ENCODE assay signal across 19 cellular contexts in the genomic region with DNA sequence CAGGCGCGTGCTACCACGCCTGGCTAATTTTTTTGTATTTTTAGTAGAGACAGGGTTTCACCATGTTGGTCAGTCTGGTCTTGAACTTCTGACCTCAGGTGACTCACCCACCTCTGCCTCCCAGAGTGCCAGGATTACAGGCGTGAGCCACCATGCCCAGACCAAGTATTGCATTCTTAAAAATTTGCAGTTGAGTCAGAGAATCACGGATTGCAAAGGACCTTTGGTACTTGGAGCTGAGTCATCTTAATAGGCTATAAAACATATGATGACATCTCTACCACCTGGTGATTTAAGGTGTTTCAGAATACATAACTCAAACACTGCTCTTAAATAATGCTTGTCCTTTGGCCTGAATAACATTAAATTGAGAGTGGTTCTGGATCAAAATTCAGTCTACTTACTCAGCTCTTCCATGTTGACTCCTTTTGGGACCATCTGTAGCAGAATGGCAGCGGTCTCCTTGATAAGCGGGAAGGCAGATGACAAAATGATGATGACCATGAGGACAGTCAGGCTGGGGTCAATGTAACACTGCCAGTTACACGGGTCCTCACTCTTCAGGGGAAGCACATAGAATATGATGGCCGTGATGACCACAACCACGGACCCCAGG. TPM values are rescaled to one million over a fixed set of nuclear protein-coding genes. Genes with fewer than 3 reads are reported as not detected.
A peak's percentile ranks its signal among the peaks of the same experiment; 100 is the strongest.
DNase-seq lines count a peak whose midpoint lies in the region; ATAC-seq, FAIRE-seq and TF ChIP-seq lines count a peak whose summit lies in the region.
"Had no signal": no experiment of that assay in that cellular context is flagged by ENCODE, and none has a peak within 500 bp of the region (broad histone marks: within the 10 kb centered on the region; RNA-seq: fewer than 3 reads in every experiment).

No MANE protein-coding gene starts in this region.

- H3K9me3 ChIP-seq in mammary epithelial cell (replicated peaks; ENCODE audit: insufficient read depth, low read length) (no peaks in the 10 kb centered on the region), mesenchymal stem cell (ENCODE audit: control insufficient read depth, low read length) (no peaks in the 10 kb centered on the region), Karpas-422 (ENCODE audit: low read length) (no peaks in the 10 kb centered on the region)
- H3K9me3 ChIP-seq: left ventricle myocardium inferior had no signal

- dilution Hi-C loops in mammary epithelial cell (cut with HindIII; ENCODE audit: low sequenced_read_pairs) = no loop called here

- H4K20me1 ChIP-seq in mammary epithelial cell (ENCODE audit: insufficient read depth, low read length) (no peaks in the 10 kb centered on the region), Karpas-422 (ENCODE audit: insufficient read depth, low read depth, low read length) (no peaks in the 10 kb centered on the region)

- no peaks in the 10 kb centered on the region for H3K79me1 ChIP-seq in mesenchymal stem cell (replicated peaks; ENCODE audit: low read length, poor library complexity, severe bottlenecking)

- H2BK15ac ChIP-seq in mesenchymal stem cell (ENCODE audit: low read depth, poor library complexity, severe bottlenecking) = no peak overlapping the region

- no peaks in the 10 kb centered on the region for H3K9me2 ChIP-seq in Karpas-422 (replicated peaks; ENCODE audit: insufficient read depth, low read length)

- no peaks in the 10 kb centered on the region for H3K36me3 ChIP-seq in mammary epithelial cell (ENCODE audit: insufficient read depth, low read length)
- no peaks in the 10 kb centered on the region for H3K36me3 ChIP-seq in mesenchymal stem cell (ENCODE audit: control insufficient read depth in 1 of 2, insufficient read depth in 2 of 2, low read depth in 1 of 2, low read length in 2 of 2)
- H3K36me3 ChIP-seq in Karpas-422 (ENCODE audit: insufficient read depth, low read length) = no peaks in the 10 kb centered on the region
- H3K36me3 ChIP-seq: left ventricle myocardium inferior had no signal

- H3K27ac ChIP-seq in mammary epithelial cell (ENCODE audit: insufficient read depth, low read depth, low read length) (no peak overlapping the region), mesenchymal stem cell (ENCODE audit: low read length, poor library complexity, severe bottlenecking) (no peak overlapping the region), Karpas-422 (ENCODE audit: low read length) (no peak overlapping the region)
- H3K27ac ChIP-seq: left ventricle myocardium inferior, parathyroid adenoma had no signal

- peaks cover 2% of the 10 kb centered on the region for H3K27me3 ChIP-seq in mammary epithelial cell (ENCODE audit: insufficient read depth, low read length)
- peaks cover 4 to 18% of the 10 kb centered on the region in 2 experiments for H3K27me3 ChIP-seq in mesenchymal stem cell (ENCODE audit: control insufficient read depth in 1 of 2, insufficient read depth in 1 of 2, low read length in 2 of 2)
- H3K27me3 ChIP-seq in Karpas-422 (ENCODE audit: low read length) = no peaks in the 10 kb centered on the region

- TF ChIP-seq CTCF in mammary epithelial cell (conservative IDR thresholded peaks at IDR 0.05 in 1 of 2, IDR thresholded peaks at IDR 0.05 in 1 of 2; ENCODE audit: extremely low read depth in 1 of 2, insufficient read depth in 1 of 2, low read depth in 1 of 2, low read length in 2 of 2) = no peak

- no TSS peak for BruUV-seq in mammary epithelial cell (replicated peaks; lab: Mats Ljungman, UMichigan)

- no peak overlapping the region for H3K4me2 ChIP-seq in mammary epithelial cell (ENCODE audit: insufficient read depth, low read depth, low read length)
- H3K4me2 ChIP-seq in mesenchymal stem cell (ENCODE audit: low read length, poor library complexity, severe bottlenecking) = no peak overlapping the region
- H3K4me2 ChIP-seq in Karpas-422 (ENCODE audit: low read depth, low read length, poor library complexity, severe bottlenecking) = no peak overlapping the region

- H4K91ac ChIP-seq in mesenchymal stem cell (ENCODE audit: low read length) = no peak overlapping the region

- H3K27me3 Mint-ChIP-seq in T-helper 2 cell treated with Interferon-gamma antibody and Interleukin-4, amounts not matched to agents 5 μg/mL and 100 μg/mL, for 36 hours (ENCODE audit: low read depth) = peaks cover 10% of the 10 kb centered on the region

- FAIRE-seq in G401.6 (lab: Jason Lieb, UNC) = peak; percentile 98

- no peaks in the 10 kb centered on the region for H3K4me1 Mint-ChIP-seq in T-helper 2 cell treated with Interferon-gamma antibody and Interleukin-4, amounts not matched to agents 5 μg/mL and 100 μg/mL, for 36 hours (ENCODE audit: low read depth)
- H3K4me1 Mint-ChIP-seq: activated naive CD8-positive, alpha-beta T cell treated with anti-CD3 and anti-CD28 coated beads, Interleukin-2, amount 10 ng/mL, durations not matched to agents 7 days and 5 days had no signal

- no peak overlapping the region for H2BK120ac ChIP-seq in mesenchymal stem cell (ENCODE audit: low read depth, low read length)

- H3K4me3 ChIP-seq in mammary epithelial cell (replicated peaks in 1 of 3; ENCODE audit: insufficient read depth in 1 of 3, low read depth in 2 of 3, low read length in 3 of 3) (no peak overlapping the region), mesenchymal stem cell (ENCODE audit: insufficient read depth in 1 of 2, low read depth in 1 of 2, low read length in 2 of 2) (no peak overlapping the region), Karpas-422 (ENCODE audit: low read length) (no peak overlapping the region)
- H3K4me3 ChIP-seq: left ventricle myocardium inferior had no signal

- H4K8ac ChIP-seq in mesenchymal stem cell (ENCODE audit: low read length) = no peak overlapping the region

- no peak overlapping the region for H3K4ac ChIP-seq in mesenchymal stem cell (ENCODE audit: low read depth in 1 of 2, low read length in 2 of 2)

- no peak overlapping the region for H3K18ac ChIP-seq in mesenchymal stem cell (ENCODE audit: low read depth in 1 of 2, low read length in 2 of 2)

- H3K4me1 ChIP-seq in mammary epithelial cell (ENCODE audit: insufficient read depth, low read length) (no peaks in the 10 kb centered on the region), mesenchymal stem cell (ENCODE audit: control insufficient read depth, insufficient read depth, low read depth, low read length) (no peaks in the 10 kb centered on the region), Karpas-422 (ENCODE audit: low read length) (no peaks in the 10 kb centered on the region)
- H3K4me1 ChIP-seq: left ventricle myocardium inferior, parathyroid adenoma had no signal

- no peaks in the 10 kb centered on the region for H3K36me3 Mint-ChIP-seq in T-helper 2 cell treated with Interferon-gamma antibody and Interleukin-4, amounts not matched to agents 5 μg/mL and 100 μg/mL, for 36 hours (ENCODE audit: low read depth)
- H3K36me3 Mint-ChIP-seq: activated naive CD8-positive, alpha-beta T cell treated with anti-CD3 and anti-CD28 coated beads, Interleukin-2, amount 10 ng/mL, durations not matched to agents 7 days and 5 days had no signal

- H3K27ac Mint-ChIP-seq in T-helper 2 cell treated with Interferon-gamma antibody and Interleukin-4, amounts not matched to agents 5 μg/mL and 100 μg/mL, for 36 hours = no peak overlapping the region
- H3K27ac Mint-ChIP-seq: activated naive CD8-positive, alpha-beta T cell treated with anti-CD3 and anti-CD28 coated beads, Interleukin-2, amount 10 ng/mL, durations not matched to agents 7 days and 5 days; T-helper 1 cell treated with Interleukin-12 subunit alpha and Interleukin-12 subunit beta and Interleukin-4 antibody, amounts not matched to agents 30 μg/mL and 1 μg/mL, for 36 hours had no signal

- CTCF ChIA-PET in mammary epithelial cell (lab: Charles Lee; ENCODE audit: low non-redundant PET) = no interaction called here

- no peak overlapping the region for H3K23ac ChIP-seq in mesenchymal stem cell (ENCODE audit: low read length in 2 of 2)

- DNase-seq in NCI-H226 (peak; percentile 15), mammary epithelial cell (peak; percentile 86), mesenchymal stem cell (peak; percentile 4), Karpas-422 (no peak)
- no peak for DNase-seq in T-helper 2 cell treated with Interferon-gamma antibody and Interleukin-4, amounts not matched to agents 5 μg/mL and 100 μg/mL, for 36 hours (ENCODE audit: low spot score)
- no peak for DNase-seq in stimulated activated CD4-positive, alpha-beta T cell treated with anti-CD3 and anti-CD28 coated beads, Interleukin-2, amount 100 ng/mL, for 48 hours
- DNase-seq: activated CD4-positive, alpha-beta T cell treated with anti-CD3 and anti-CD28 coated beads for 4 hours; activated naive CD8-positive, alpha-beta T cell treated with anti-CD3 and anti-CD28 coated beads, Interleukin-2, amount 10 ng/mL, durations not matched to agents 7 days and 5 days; AML-193; cerebellar nuclear complex; DMS153; left ventricle myocardium inferior; NCI-H1417 treated with DMSO at 0.1 percent for 48 hours; NCI-H446 treated with DMSO at 0.1 percent for 48 hours had no signal

- no peak overlapping the region for H2BK5ac ChIP-seq in mesenchymal stem cell (ENCODE audit: low read depth, low read length, poor library complexity, severe bottlenecking)

- 73% methylated on average over 10 of the region's 10 CpGs for WGBS in mammary epithelial cell (ENCODE audit: low coverage, missing lambda C conversion rate)
- 91% methylated on average over 5 of the region's 10 CpGs for WGBS in mesenchymal stem cell

- H3K9me3 Mint-ChIP-seq in T-helper 2 cell treated with Interferon-gamma antibody and Interleukin-4, amounts not matched to agents 5 μg/mL and 100 μg/mL, for 36 hours = no peaks in the 10 kb centered on the region
- H3K9me3 Mint-ChIP-seq: activated naive CD8-positive, alpha-beta T cell treated with anti-CD3 and anti-CD28 coated beads, Interleukin-2, amount 10 ng/mL, durations not matched to agents 7 days and 5 days; T-helper 1 cell treated with Interleukin-12 subunit alpha and Interleukin-12 subunit beta and Interleukin-4 antibody, amounts not matched to agents 30 μg/mL and 1 μg/mL, for 36 hours had no signal

- intact Hi-C loops in mammary epithelial cell (cut with micrococcal nuclease) = no loop called here

- no peaks in the 10 kb centered on the region for H3K79me2 ChIP-seq in mammary epithelial cell (ENCODE audit: insufficient read depth, low read length)
- H3K79me2 ChIP-seq in Karpas-422 (ENCODE audit: low read length) = no peaks in the 10 kb centered on the region
- H3K79me2 ChIP-seq: parathyroid adenoma had no signal

- H3K4me3 Mint-ChIP-seq in T-helper 2 cell treated with Interferon-gamma antibody and Interleukin-4, amounts not matched to agents 5 μg/mL and 100 μg/mL, for 36 hours = no peak overlapping the region
- H3K4me3 Mint-ChIP-seq: activated naive CD8-positive, alpha-beta T cell treated with anti-CD3 and anti-CD28 coated beads, Interleukin-2, amount 10 ng/mL, durations not matched to agents 7 days and 5 days; T-helper 1 cell treated with Interleukin-12 subunit alpha and Interleukin-12 subunit beta and Interleukin-4 antibody, amounts not matched to agents 30 μg/mL and 1 μg/mL, for 36 hours had no signal

- H3K14ac ChIP-seq in mesenchymal stem cell (ENCODE audit: low read length in 2 of 2) = no peak overlapping the region

- ATAC-seq in HG03460 (IDR thresholded peaks at IDR 0.05; ENCODE audit: unreplicated experiment) = no peak

- no peak overlapping the region for H2BK12ac ChIP-seq in mesenchymal stem cell (ENCODE audit: low read length in 2 of 2)

- H2AK5ac ChIP-seq in mesenchymal stem cell (ENCODE audit: low read length, severe bottlenecking) = no peak overlapping the region

- H3K9ac ChIP-seq in mammary epithelial cell (ENCODE audit: insufficient read depth, low read length) (no peak overlapping the region), mesenchymal stem cell (ENCODE audit: low read length) (no peak overlapping the region), Karpas-422 (ENCODE audit: low read length) (no peak overlapping the region)
- H3K9ac ChIP-seq: parathyroid adenoma had no signal

- H2AFZ ChIP-seq in mammary epithelial cell (ENCODE audit: low read depth, low read length) (no peak overlapping the region), mesenchymal stem cell (ENCODE audit: low read depth, low read length) (no peak overlapping the region), Karpas-422 (ENCODE audit: low read length) (no peak overlapping the region)
- H2AFZ ChIP-seq: parathyroid adenoma had no signal

- in situ Hi-C loops in mammary epithelial cell (cut with MboI; ENCODE audit: low sequenced_read_pairs in 2 of 2) = no loop called here

RNA-seq across cellular contexts. Expression of a gene that starts 10.4 kb away (rescaled TPM):
- not detected for total RNA-seq in mammary epithelial cell
- polyA plus RNA-seq in mammary epithelial cell = not detected
- not detected for polyA minus RNA-seq in mammary epithelial cell
- not detected for polyA plus RNA-seq in mesenchymal stem cell (2013, experiment 1 of 2)
- polyA plus RNA-seq in mesenchymal stem cell (2013, experiment 2 of 2) = not detected
- total RNA-seq in Karpas-422 (2014; rRNA removed; shearing (Covaris generic); ENCODE audit: low replicate concordance) = not detected in 2 replicates
- total RNA-seq: activated naive CD8-positive, alpha-beta T cell treated with anti-CD3 and anti-CD28 coated beads, Interleukin-2, amount 10 ng/mL, durations not matched to agents 7 days and 5 days; myocyte had no signal

Comparison
In these comparisons a context has a peak if more than half of its experiments do, and no peak if none do; other contexts are left out.
1. DNase-seq: peak in NCI-H226 (single experiment), mammary epithelial cell (single experiment) and mesenchymal stem cell (single experiment); none in T-helper 2 cell treated with Interferon-gamma antibody and Interleukin-4, amounts not matched to agents 5 μg/mL and 100 μg/mL, for 36 hours (single experiment), stimulated activated CD4-positive, alpha-beta T cell treated with anti-CD3 and anti-CD28 coated beads, Interleukin-2, amount 100 ng/mL, for 48 hours (0 of 2) and Karpas-422 (single experiment).